10 cellular contexts compared by ENCODE assay signal in the genomic region with DNA sequence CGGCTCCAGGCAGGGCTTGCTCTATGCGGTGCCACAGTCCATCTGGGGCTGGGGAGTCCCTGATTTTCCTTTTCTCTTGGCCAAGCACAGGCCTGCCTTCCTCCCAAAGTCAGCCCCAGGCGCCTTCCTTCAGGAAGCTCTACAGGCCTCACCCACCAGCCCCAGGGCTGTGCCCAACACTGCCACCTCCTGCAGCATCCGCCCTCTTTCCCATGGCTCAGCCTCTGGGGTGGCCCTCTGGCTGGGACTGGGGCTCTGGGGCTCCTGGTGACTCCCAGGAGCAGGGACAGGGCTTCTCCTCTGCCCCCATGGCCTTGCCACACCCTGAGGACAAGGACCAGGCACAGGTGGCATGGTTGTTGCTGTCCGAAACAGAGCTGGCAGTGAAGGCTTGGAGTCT. TPM values are rescaled to one million over a fixed set of nuclear protein-coding genes. Genes with fewer than 3 reads are reported as not detected.
A peak's percentile ranks its signal among the peaks of the same experiment; 100 is the strongest.
DNase-seq lines count a peak whose midpoint lies in the region; ATAC-seq and TF ChIP-seq lines count a peak whose summit lies in the region.
"Had no signal": no experiment of that assay in that cellular context is flagged by ENCODE, and none has a peak within 500 bp of the region (broad histone marks: within the 10 kb centered on the region; RNA-seq: fewer than 3 reads in every experiment).

No MANE protein-coding gene starts in this region.

- H3K4me3 ChIP-seq in dorsolateral prefrontal cortex (peak overlapping the region in 55 of 59 donors; percentile 31 to 73 (median 56)), mucosa of stomach (ENCODE audit: low read length) (peak overlapping the region; percentile 75), tibial artery (peak overlapping the region; percentile 34 to 51)

- no peaks in the 10 kb centered on the region for H3K36me3 Mint-ChIP-seq in activated CD8-positive, alpha-beta T cell treated with anti-CD3 and anti-CD28 coated beads, Interleukin-2, amount 10 ng/mL, durations not matched to agents 7 days and 5 days (ENCODE audit: low read depth)
- no peaks in the 10 kb centered on the region for H3K36me3 Mint-ChIP-seq in activated CD8-positive, alpha-beta T cell treated with anti-CD3 and anti-CD28 coated beads for 36 hours (ENCODE audit: low read depth)
- H3K36me3 Mint-ChIP-seq: activated CD4-positive, alpha-beta memory T cell treated with anti-CD3 and anti-CD28 coated beads for 36 hours had no signal

- intact Hi-C loops in activated CD8-positive, alpha-beta T cell treated with anti-CD3 and anti-CD28 coated beads for 36 hours (cut with micrococcal nuclease) = no loop called here
- intact Hi-C loops in dorsolateral prefrontal cortex (cut with DNase I) (no loop called here), tibial artery (cut with DNase I; ENCODE audit: low total_unique reads) (no loop called here)

- no peak for ATAC-seq in activated CD8-positive, alpha-beta T cell treated with anti-CD3 and anti-CD28 coated beads, Interleukin-2, amount 10 ng/mL, durations not matched to agents 7 days and 5 days
- no peak for ATAC-seq in activated CD8-positive, alpha-beta T cell treated with anti-CD3 and anti-CD28 coated beads for 36 hours

- no peak overlapping the region for H3K27ac Mint-ChIP-seq in activated CD8-positive, alpha-beta T cell treated with anti-CD3 and anti-CD28 coated beads, Interleukin-2, amount 10 ng/mL, durations not matched to agents 7 days and 5 days
- H3K27ac Mint-ChIP-seq in activated CD8-positive, alpha-beta T cell treated with anti-CD3 and anti-CD28 coated beads for 36 hours = no peak overlapping the region
- H3K27ac Mint-ChIP-seq: activated CD4-positive, alpha-beta memory T cell treated with anti-CD3 and anti-CD28 coated beads for 36 hours had no signal

- no peaks in the 10 kb centered on the region for H3K9me3 ChIP-seq in mucosa of stomach (ENCODE audit: control insufficient read depth, low read length)
- no peaks in the 10 kb centered on the region for H3K9me3 ChIP-seq in tibial artery

- H3K4me3 Mint-ChIP-seq in activated CD8-positive, alpha-beta T cell treated with anti-CD3 and anti-CD28 coated beads, Interleukin-2, amount 10 ng/mL, durations not matched to agents 7 days and 5 days = peak overlapping the region; percentile 5
- H3K4me3 Mint-ChIP-seq in activated CD8-positive, alpha-beta T cell treated with anti-CD3 and anti-CD28 coated beads for 36 hours = no peak overlapping the region
- H3K4me3 Mint-ChIP-seq: activated CD4-positive, alpha-beta memory T cell treated with anti-CD3 and anti-CD28 coated beads for 36 hours had no signal

- H3K36me3 ChIP-seq in mucosa of stomach (ENCODE audit: control insufficient read depth, insufficient read depth, low read length) (peaks cover 14% of the 10 kb centered on the region), tibial artery (peaks cover 0 to 28% (median 0%) of the 10 kb centered on the region in 3 donors)

- peak overlapping the region; percentile 92 for H3K9ac ChIP-seq in mucosa of stomach (ENCODE audit: low read length)

- peaks cover 6% of the 10 kb centered on the region for H3K4me1 Mint-ChIP-seq in activated CD8-positive, alpha-beta T cell treated with anti-CD3 and anti-CD28 coated beads, Interleukin-2, amount 10 ng/mL, durations not matched to agents 7 days and 5 days (ENCODE audit: low read depth)
- H3K4me1 Mint-ChIP-seq in activated CD8-positive, alpha-beta T cell treated with anti-CD3 and anti-CD28 coated beads for 36 hours (ENCODE audit: low read depth) = peaks cover 3% of the 10 kb centered on the region

- no peaks in the 10 kb centered on the region for H3K9me3 Mint-ChIP-seq in activated CD8-positive, alpha-beta T cell treated with anti-CD3 and anti-CD28 coated beads, Interleukin-2, amount 10 ng/mL, durations not matched to agents 7 days and 5 days (ENCODE audit: insufficient read depth)
- no peaks in the 10 kb centered on the region for H3K9me3 Mint-ChIP-seq in activated CD8-positive, alpha-beta T cell treated with anti-CD3 and anti-CD28 coated beads for 36 hours
- H3K9me3 Mint-ChIP-seq: activated CD4-positive, alpha-beta memory T cell treated with anti-CD3 and anti-CD28 coated beads for 36 hours had no signal

- H3K27me3 Mint-ChIP-seq in activated CD8-positive, alpha-beta T cell treated with anti-CD3 and anti-CD28 coated beads, Interleukin-2, amount 10 ng/mL, durations not matched to agents 7 days and 5 days (ENCODE audit: low read depth) = peaks cover 17% of the 10 kb centered on the region
- H3K27me3 Mint-ChIP-seq in activated CD8-positive, alpha-beta T cell treated with anti-CD3 and anti-CD28 coated beads for 36 hours = peaks cover 6% of the 10 kb centered on the region

- TF ChIP-seq CTCF in activated CD8-positive, alpha-beta T cell treated with anti-CD3 and anti-CD28 coated beads for 36 hours (IDR thresholded peaks at IDR 0.05) = no peak
- TF ChIP-seq CTCF in dorsolateral prefrontal cortex (IDR thresholded peaks at IDR 0.05 in 54 of 56, conservative IDR thresholded peaks at IDR 0.05 in 2 of 56; ENCODE audit: low read depth in 1 of 56, partially characterized antibody in 56 of 56) = peak in 1 of 56 donors; percentile 7
- no peak for TF ChIP-seq CTCF in tibial artery (IDR thresholded peaks at IDR 0.05)

- POLR2A ChIA-PET in activated CD8-positive, alpha-beta T cell treated with anti-CD3 and anti-CD28 coated beads, Interleukin-2, amount 10 ng/mL, durations not matched to agents 7 days and 5 days (lab: Charles Lee) = no interaction called here
- POLR2A ChIA-PET in activated CD8-positive, alpha-beta T cell treated with anti-CD3 and anti-CD28 coated beads for 36 hours (lab: Charles Lee) = interaction anchor here (1.2 kb wide), 1 partner anchor 9 kb away, joined by 4 read pairs; no protein-coding TSS in a partner anchor

- H3K4me1 ChIP-seq in mucosa of stomach (ENCODE audit: control insufficient read depth, insufficient read depth, low read length) = peaks cover 43% of the 10 kb centered on the region
- H3K4me1 ChIP-seq in tibial artery = peaks cover 0 to 23% (median 11%) of the 10 kb centered on the region in 4 donors

- DNase-seq in activated CD8-positive, alpha-beta T cell treated with anti-CD3 and anti-CD28 coated beads, Interleukin-2, amount 10 ng/mL, durations not matched to agents 7 days and 5 days = no peak
- DNase-seq in activated CD8-positive, alpha-beta T cell treated with anti-CD3 and anti-CD28 coated beads for 36 hours = no peak
- DNase-seq in dorsolateral prefrontal cortex (no peak), tibial artery (no peak), NCI-H1694 treated with DMSO at 0.1 percent for 48 hours (lab: John Stamatoyannopoulos, UW) (no peak), T-helper 9 cell (no peak), KG1 (lab: John Stamatoyannopoulos, UW) (no peak)
- DNase-seq: activated CD4-positive, alpha-beta memory T cell treated with anti-CD3 and anti-CD28 coated beads for 36 hours; RPMI8226 had no signal

- peak overlapping the region in 56 of 59 donors; percentile 12 to 95 (median 83) for H3K27ac ChIP-seq in dorsolateral prefrontal cortex
- H3K27ac ChIP-seq in tibial artery = no peak overlapping the region

- H3K27me3 ChIP-seq in dorsolateral prefrontal cortex = peaks cover 0 to 36% (median 11%) of the 10 kb centered on the region in 45 donors
- H3K27me3 ChIP-seq in mucosa of stomach (ENCODE audit: control insufficient read depth, insufficient read depth, low read length) = no peaks in the 10 kb centered on the region
- H3K27me3 ChIP-seq in tibial artery = peaks cover 3 to 72% of the 10 kb centered on the region in 2 donors

- CTCF ChIA-PET in activated CD8-positive, alpha-beta T cell treated with anti-CD3 and anti-CD28 coated beads, Interleukin-2, amount 10 ng/mL, durations not matched to agents 7 days and 5 days (lab: Charles Lee) = interaction anchor here (1.3 to 2.2 kb wide), 4 partner anchors 8 to 84 kb away, joined by 3 to 14 read pairs (median 8); no protein-coding TSS in a partner anchor
- CTCF ChIA-PET in activated CD8-positive, alpha-beta T cell treated with anti-CD3 and anti-CD28 coated beads for 36 hours (lab: Charles Lee) = interaction anchor here (0.6 to 22.4 kb wide), 2 partner anchors 27 to 47 kb away, joined by 3 to 217 read pairs; no protein-coding TSS in a partner anchor

RNA-seq across cellular contexts. Expression of a gene that starts 0.8 kb away (rescaled TPM):
- total RNA-seq in activated CD8-positive, alpha-beta T cell treated with anti-CD3 and anti-CD28 coated beads, Interleukin-2, amount 10 ng/mL, durations not matched to agents 7 days and 5 days = 1 to 10 TPM in 1 of 2 experiments, under 1 TPM in 1; 0.89 to 2.0 TPM
- total RNA-seq in activated CD8-positive, alpha-beta T cell treated with anti-CD3 and anti-CD28 coated beads for 36 hours = 1 to 10 TPM in 1 of 2 experiments, under 1 TPM in 1; 0.69 to 1.8 TPM
- total RNA-seq in dorsolateral prefrontal cortex = 100 to 1,000 TPM in 39 of 120 experiments, 10 to 100 TPM in 81; 27.8 to 292 (median 83.1) TPM

RNA-seq across cellular contexts. Expression of a gene that starts 42.9 kb away (rescaled TPM):
- total RNA-seq in activated CD8-positive, alpha-beta T cell treated with anti-CD3 and anti-CD28 coated beads, Interleukin-2, amount 10 ng/mL, durations not matched to agents 7 days and 5 days = 10 to 100 TPM; 52.2 to 56.9 TPM
- 10 to 100 TPM; 43.4 to 50.7 TPM for total RNA-seq in activated CD8-positive, alpha-beta T cell treated with anti-CD3 and anti-CD28 coated beads for 36 hours
- 10 to 100 TPM in 114 of 120 experiments, 1 to 10 TPM in 6; 6.0 to 32.0 (median 16.1) TPM for total RNA-seq in dorsolateral prefrontal cortex

RNA-seq across cellular contexts. Expression of a gene that starts 54.9 kb away (rescaled TPM):
- 10 to 100 TPM; 88.7 to 93.7 TPM for total RNA-seq in activated CD8-positive, alpha-beta T cell treated with anti-CD3 and anti-CD28 coated beads, Interleukin-2, amount 10 ng/mL, durations not matched to agents 7 days and 5 days
- 10 to 100 TPM; 73.0 to 75.8 TPM for total RNA-seq in activated CD8-positive, alpha-beta T cell treated with anti-CD3 and anti-CD28 coated beads for 36 hours
- 100 to 1,000 TPM in 23 of 120 experiments, 10 to 100 TPM in 97; 65.3 to 160 (median 88.1) TPM for total RNA-seq in dorsolateral prefrontal cortex

RNA-seq across cellular contexts. Expression of a gene that starts 55.1 kb away (rescaled TPM):
- 10 to 100 TPM; 37.6 to 43.9 TPM for total RNA-seq in activated CD8-positive, alpha-beta T cell treated with anti-CD3 and anti-CD28 coated beads, Interleukin-2, amount 10 ng/mL, durations not matched to agents 7 days and 5 days
- 10 to 100 TPM; 33.3 to 34.2 TPM for total RNA-seq in activated CD8-positive, alpha-beta T cell treated with anti-CD3 and anti-CD28 coated beads for 36 hours
- 10 to 100 TPM; 31.3 to 74.3 (median 47.5) TPM for total RNA-seq in dorsolateral prefrontal cortex

Comparison
In these comparisons a context has a peak if more than half of its experiments do, and no peak if none do; other contexts are left out.
1. H3K27ac ChIP-seq: peak in dorsolateral prefrontal cortex (56 of 59); none in tibial artery (0 of 2).
2. RNA of a gene that starts 0.8 kb away (total RNA-seq): 27.8 to 292 TPM in dorsolateral prefrontal cortex; 0.89 to 2.0 TPM in activated CD8-positive, alpha-beta T cell treated with anti-CD3 and anti-CD28 coated beads, Interleukin-2, amount 10 ng/mL, durations not matched to agents 7 days and 5 days and 0.69 to 1.8 TPM in activated CD8-positive, alpha-beta T cell treated with anti-CD3 and anti-CD28 coated beads for 36 hours; every median in the first group is over 4 times any median in the second.
3. Peak in every context shown above with its lines, with median percentiles within 50 percentile points of each other: H3K4me3 ChIP-seq.